ENCODE assay signal across 15 cellular contexts in genomic region chr9:138070815-138071214, GRCh38.
A peak's percentile ranks its signal among the peaks of the same experiment; 100 is the strongest.
DNase-seq lines count a peak whose midpoint lies in the region; ATAC-seq, FAIRE-seq and TF ChIP-seq lines count a peak whose summit lies in the region.
"Had no signal": no experiment of that assay in that cellular context is flagged by ENCODE, and none has a peak within 500 bp of the region (broad histone marks: within the 10 kb centered on the region; RNA-seq: fewer than 3 reads in every experiment).

No MANE protein-coding gene starts in this region.

- H3K36me3 ChIP-seq in MG63 = no peaks in the 10 kb centered on the region
- H3K36me3 ChIP-seq in effector memory CD4-positive, alpha-beta T cell (ENCODE audit: control insufficient read depth, insufficient read depth, low read length) = no peaks in the 10 kb centered on the region
- H3K36me3 ChIP-seq: BE2C had no signal

- no peak for TF ChIP-seq POLR2A in GM12891 (IDR thresholded peaks at IDR 0.05; ENCODE audit: low read depth, low read length)

- no peaks in the 10 kb centered on the region for H3K27me3 ChIP-seq in MG63
- H3K27me3 ChIP-seq in effector memory CD4-positive, alpha-beta T cell (replicated peaks; ENCODE audit: control insufficient read depth, insufficient read depth, low read length, poor library complexity, severe bottlenecking) = peaks cover 3% of the 10 kb centered on the region
- H3K27me3 ChIP-seq: BE2C had no signal

- H3K4me3 Mint-ChIP-seq in activated T-cell treated with anti-CD3 and anti-CD28 coated beads, Interleukin-2, amount 50 U/mL, for 4 hours = no peak overlapping the region
- H3K4me3 Mint-ChIP-seq: CD4-positive, alpha-beta T cell; H9 had no signal

- no peak overlapping the region for H3K4me3 ChIP-seq in MG63
- H3K4me3 ChIP-seq in effector memory CD4-positive, alpha-beta T cell (ENCODE audit: insufficient read depth, low read depth, low read length, poor library complexity, severe bottlenecking) = no peak overlapping the region

- no peak overlapping the region for H3K27ac ChIP-seq in effector memory CD4-positive, alpha-beta T cell (ENCODE audit: insufficient read depth, low read length, poor library complexity, severe bottlenecking)

- no peaks in the 10 kb centered on the region for H3K4me1 Mint-ChIP-seq in activated T-cell treated with anti-CD3 and anti-CD28 coated beads, Interleukin-2, amount 50 U/mL, for 4 hours (ENCODE audit: low read depth)

- intact Hi-C loops in posterior vena cava (cut with DNase I) = no loop called here

- H3K9me3 Mint-ChIP-seq in activated T-cell treated with anti-CD3 and anti-CD28 coated beads, Interleukin-2, amount 50 U/mL, for 4 hours = no peaks in the 10 kb centered on the region
- H3K9me3 Mint-ChIP-seq: CD4-positive, alpha-beta T cell; H9 had no signal

- H3K4me1 ChIP-seq in effector memory CD4-positive, alpha-beta T cell (ENCODE audit: control insufficient read depth, insufficient read depth, low read length, poor library complexity, severe bottlenecking) = no peaks in the 10 kb centered on the region
- H3K4me1 ChIP-seq: BE2C had no signal

- H3K36me3 Mint-ChIP-seq in activated T-cell treated with anti-CD3 and anti-CD28 coated beads, Interleukin-2, amount 50 U/mL, for 4 hours (ENCODE audit: insufficient read depth) = no peaks in the 10 kb centered on the region

- no peaks in the 10 kb centered on the region for H3K9me3 ChIP-seq in MG63
- no peaks in the 10 kb centered on the region for H3K9me3 ChIP-seq in effector memory CD4-positive, alpha-beta T cell (ENCODE audit: control insufficient read depth, low read length)
- H3K9me3 ChIP-seq: BE2C had no signal

- FAIRE-seq in GM12891 (lab: Jason Lieb, UNC) = no peak
- FAIRE-seq: HTR-8/SVneo had no signal

- ATAC-seq in activated T-cell treated with anti-CD3 and anti-CD28 coated beads, Interleukin-2, amount 50 U/mL, for 4 hours = no peak

- peaks cover 12% of the 10 kb centered on the region for H3K27me3 Mint-ChIP-seq in activated T-cell treated with anti-CD3 and anti-CD28 coated beads, Interleukin-2, amount 50 U/mL, for 4 hours (ENCODE audit: low read depth)

- DNase-seq in D341Med (ENCODE audit: low spot score) = peak; percentile 14
- peak; percentile 5 for DNase-seq in GM12891 (ENCODE audit: insufficient read length, low spot score)
- DNase-seq in epidermal melanocyte (ENCODE audit: insufficient read length, low spot score) = peak; percentile 1
- peak; percentile 59 for DNase-seq in posterior vena cava (ENCODE audit: low spot score)
- DNase-seq in activated T-cell treated with anti-CD3 and anti-CD28 coated beads, Interleukin-2, amount 50 U/mL, for 4 hours = no peak
- no peak for DNase-seq in MG63
- no peak for DNase-seq in effector memory CD4-positive, alpha-beta T cell
- DNase-seq: BE2C, DMS79 treated with DMSO at 0.1 percent for 48 hours, NCI-H1417, NCI-H187 treated with DMSO at 0.1 percent for 48 hours, SHP77 treated with DMSO at 0.1 percent for 48 hours had no signal

TF ChIP-seq in GM12891, 5 proteins besides CTCF, POLR2A, EP300 and RAD21:
- no peak for TF ChIP-seq POLR2AphosphoS5 (IDR thresholded peaks at IDR 0.05; ENCODE audit: low read depth, low read length)
- TF ChIP-seq POU2F2 (IDR thresholded peaks at IDR 0.05; ENCODE audit: low read depth, low read length) = no peak
- no peak for TF ChIP-seq PAX5 (IDR thresholded peaks at IDR 0.05; ENCODE audit: insufficient read depth, low read length, severe bottlenecking)
- TF ChIP-seq TAF1 (IDR thresholded peaks at IDR 0.05; ENCODE audit: low read depth, low read length) = no peak
- no peak for TF ChIP-seq SPI1 (IDR thresholded peaks at IDR 0.05; ENCODE audit: low read depth, low read length)

Comparison
In these comparisons a context has a peak if more than half of its experiments do, and no peak if none do; other contexts are left out.
1. DNase-seq: peak in D341Med (single experiment), GM12891 (single experiment), epidermal melanocyte (single experiment) and posterior vena cava (single experiment); none in activated T-cell treated with anti-CD3 and anti-CD28 coated beads, Interleukin-2, amount 50 U/mL, for 4 hours (single experiment), MG63 (single experiment) and effector memory CD4-positive, alpha-beta T cell (0 of 3).